ENCODE assay signal across 16 cellular contexts in the genomic region with DNA sequence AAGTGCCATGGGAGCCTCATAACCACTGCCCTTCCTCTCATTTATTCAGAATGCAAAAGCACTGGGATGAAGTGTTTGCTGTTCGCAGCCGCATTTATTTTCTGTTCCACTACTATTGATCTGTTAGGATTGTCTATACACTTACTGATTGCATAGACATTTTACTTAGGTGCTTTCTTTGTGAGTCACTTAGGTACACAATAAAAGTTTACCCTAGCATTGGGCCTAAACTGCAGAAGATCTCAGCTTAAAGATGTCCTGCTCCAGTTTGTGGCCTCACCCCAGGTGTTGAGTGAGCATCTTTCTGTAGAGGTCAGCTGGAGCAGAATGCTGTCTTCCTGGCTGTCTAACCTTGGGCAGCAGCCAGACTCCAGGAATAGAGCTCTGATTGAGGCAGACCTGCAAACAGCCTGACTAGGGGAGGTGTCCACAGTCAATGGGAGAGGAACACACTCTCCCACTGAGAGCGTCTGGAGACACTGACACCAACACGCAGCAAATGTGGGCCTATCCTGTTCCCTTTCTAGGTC. TPM values are rescaled to one million over a fixed set of nuclear protein-coding genes. Genes with fewer than 3 reads are reported as not detected.
A peak's percentile ranks its signal among the peaks of the same experiment; 100 is the strongest.
DNase-seq lines count a peak whose midpoint lies in the region; ATAC-seq and TF ChIP-seq lines count a peak whose summit lies in the region.
"Had no signal": no experiment of that assay in that cellular context is flagged by ENCODE, and none has a peak within 500 bp of the region (broad histone marks: within the 10 kb centered on the region; RNA-seq: fewer than 3 reads in every experiment).

No MANE protein-coding gene starts in this region.

- H3K4me1 ChIP-seq in KMS-11 (ENCODE audit: low read depth, poor library complexity, severe bottlenecking): peaks cover 69% of the 10 kb centered on the region

- intact Hi-C loops in left ventricle myocardium superior (cut with micrococcal nuclease): no loop called here

- H3K9me3 Mint-ChIP-seq in stimulated activated memory B cell treated with anti-CD40 and anti-IgM and Interleukin-4, amounts not matched to agents 10 μg/mL and 1 μg/mL and 100 μg/mL, for 72 hours: no peaks in the 10 kb centered on the region
- H3K9me3 Mint-ChIP-seq: CD8-positive, alpha-beta memory T cell; H9 had no signal

- H3K4me3 Mint-ChIP-seq in stimulated activated memory B cell treated with anti-CD40 and anti-IgM and Interleukin-4, amounts not matched to agents 10 μg/mL and 1 μg/mL and 100 μg/mL, for 72 hours: no peak overlapping the region
- H3K4me3 Mint-ChIP-seq: H9 had no signal

- no peaks in the 10 kb centered on the region for H3K79me2 ChIP-seq in KMS-11 (ENCODE audit: insufficient read depth, low read depth)

- peaks cover 58% of the 10 kb centered on the region for H3K4me1 Mint-ChIP-seq in stimulated activated memory B cell treated with anti-CD40 and anti-IgM and Interleukin-4, amounts not matched to agents 10 μg/mL and 1 μg/mL and 100 μg/mL, for 72 hours
- H3K4me1 Mint-ChIP-seq: CD8-positive, alpha-beta memory T cell had no signal

- H3K27ac ChIP-seq in KMS-11: peak overlapping the region; percentile 56
- H3K27ac ChIP-seq: BLaER1 had no signal

- no peaks in the 10 kb centered on the region for H3K36me3 ChIP-seq in KMS-11 (ENCODE audit: insufficient read depth)

- peak overlapping the region; percentile 64 for H3K4me2 ChIP-seq in KMS-11
- H3K4me2 ChIP-seq: BLaER1 had no signal

- H3K36me3 Mint-ChIP-seq in stimulated activated memory B cell treated with anti-CD40 and anti-IgM and Interleukin-4, amounts not matched to agents 10 μg/mL and 1 μg/mL and 100 μg/mL, for 72 hours: peaks cover 61% of the 10 kb centered on the region

- H2AFZ ChIP-seq in KMS-11 (ENCODE audit: low read depth): no peak overlapping the region

- no peaks in the 10 kb centered on the region for H3K27me3 ChIP-seq in KMS-11 (ENCODE audit: insufficient read depth, low read depth)
- H3K27me3 ChIP-seq: BLaER1 had no signal

- peak overlapping the region; percentile 53 for H3K27ac Mint-ChIP-seq in stimulated activated memory B cell treated with anti-CD40 and anti-IgM and Interleukin-4, amounts not matched to agents 10 μg/mL and 1 μg/mL and 100 μg/mL, for 72 hours

- ATAC-seq in left ventricle myocardium superior: peak; percentile 93
- no peak for ATAC-seq in stimulated activated memory B cell treated with anti-CD40 and anti-IgM and Interleukin-4, amounts not matched to agents 10 μg/mL and 1 μg/mL and 100 μg/mL, for 72 hours
- no peak for ATAC-seq in HG02588 (IDR thresholded peaks at IDR 0.05; ENCODE audit: unreplicated experiment)

- no peak overlapping the region; the same call in 1 of the 2 replicates for H3K9ac ChIP-seq in KMS-11
- H3K9ac ChIP-seq: BLaER1 had no signal

- no peaks in the 10 kb centered on the region for H3K27me3 Mint-ChIP-seq in stimulated activated memory B cell treated with anti-CD40 and anti-IgM and Interleukin-4, amounts not matched to agents 10 μg/mL and 1 μg/mL and 100 μg/mL, for 72 hours
- H3K27me3 Mint-ChIP-seq: CD8-positive, alpha-beta memory T cell had no signal

- H4K20me1 ChIP-seq in KMS-11 (ENCODE audit: insufficient read depth): no peaks in the 10 kb centered on the region
- H4K20me1 ChIP-seq: BLaER1 had no signal

- peak; percentile 87 for DNase-seq in RPMI8226
- peak; percentile 58 for DNase-seq in left ventricle myocardium superior
- DNase-seq in hypothalamus (lab: John Stamatoyannopoulos, UW): no peak
- DNase-seq in NCI-H2029 treated with DMSO at 0.1 percent for 48 hours (lab: John Stamatoyannopoulos, UW): no peak
- DNase-seq: CD8-positive, alpha-beta memory T cell; DMS 273 treated with DMSO at 0.1 percent for 48 hours; EL; H9; Kasumi-1; NCI-H1417 treated with DMSO at 0.1 percent for 48 hours; NCI-H2029; NCI-H526 treated with DMSO at 0.1 percent for 48 hours had no signal

- H3K4me3 ChIP-seq in KMS-11 (IDR thresholded peaks at IDR 0.05; ENCODE audit: insufficient read depth, low read depth, low read length): no peak overlapping the region
- H3K4me3 ChIP-seq: BLaER1 had no signal

- TF ChIP-seq CTCF in KMS-11 (conservative IDR thresholded peaks at IDR 0.05; ENCODE audit: low read depth, low read length): no peak

RNA-seq across cellular contexts. Expression of a gene that starts 54.0 kb away (rescaled TPM):
- 0.72 TPM for total RNA-seq in left ventricle myocardium superior

Comparison
In these comparisons a context has a peak if more than half of its experiments do, and no peak if none do; other contexts are left out.
1. DNase-seq: peak in RPMI8226 (single experiment) and left ventricle myocardium superior (single experiment); none in hypothalamus (0 of 51) and NCI-H2029 treated with DMSO at 0.1 percent for 48 hours (single experiment).